11 cellular contexts compared by ENCODE assay signal in genomic region chr15:25939122-25939521, GRCh38.
DNase-seq lines count a peak whose midpoint lies in the region; ATAC-seq and TF ChIP-seq lines count a peak whose summit lies in the region.
"Had no signal": no experiment of that assay in that cellular context is flagged by ENCODE, and none has a peak within 500 bp of the region (broad histone marks: within the 10 kb centered on the region; RNA-seq: fewer than 3 reads in every experiment).

No MANE protein-coding gene starts in this region.

- H3K36me3 ChIP-seq in GM23338 (ENCODE audit: insufficient read depth) = no peaks in the 10 kb centered on the region

- H3K9me3 Mint-ChIP-seq in GM23338 (peaks cover 2% of the 10 kb centered on the region; the same call in 1 of the 3 replicates), osteocyte (ENCODE audit: unreplicated experiment) (no peaks in the 10 kb centered on the region)
- H3K9me3 Mint-ChIP-seq: T-helper 1 cell treated with Interleukin-12 subunit alpha and Interleukin-12 subunit beta and Interleukin-4 antibody, amounts not matched to agents 30 μg/mL and 1 μg/mL, for 36 hours had no signal

- H3K27me3 ChIP-seq in GM23338 (ENCODE audit: insufficient read depth) = no peaks in the 10 kb centered on the region

- H3K27me3 Mint-ChIP-seq in GM23338 (ENCODE audit: insufficient read depth, low read depth, poor library complexity) (peaks cover 7% of the 10 kb centered on the region), osteocyte (ENCODE audit: unreplicated experiment) (no peaks in the 10 kb centered on the region)

- no peaks in the 10 kb centered on the region for H4K20me1 ChIP-seq in GM23338 (replicated peaks; ENCODE audit: insufficient read depth)

- no peaks in the 10 kb centered on the region for H3K9me2 ChIP-seq in GM23338 (ENCODE audit: insufficient read depth)

- H3K4me3 Mint-ChIP-seq in GM23338 (no peak overlapping the region), osteocyte (ENCODE audit: unreplicated experiment) (no peak overlapping the region)
- H3K4me3 Mint-ChIP-seq: T-helper 1 cell treated with Interleukin-12 subunit alpha and Interleukin-12 subunit beta and Interleukin-4 antibody, amounts not matched to agents 30 μg/mL and 1 μg/mL, for 36 hours had no signal

- ATAC-seq in GM19023 (IDR thresholded peaks at IDR 0.05; ENCODE audit: unreplicated experiment) (peak; percentile 90), GM23338 (peak; percentile 42; the same call in 1 of the 3 replicates), HG03354 (IDR thresholded peaks at IDR 0.05; ENCODE audit: poor library complexity, severe bottlenecking, unreplicated experiment) (peak; percentile 97), GM18511 (IDR thresholded peaks at IDR 0.05; ENCODE audit: unreplicated experiment) (no peak), omental fat pad (ENCODE audit: low FRiP score) (no peak)

- no peaks in the 10 kb centered on the region; the same call in 2 of the 3 replicates for H3K4me1 Mint-ChIP-seq in GM23338
- peaks cover 29% of the 10 kb centered on the region for H3K4me1 Mint-ChIP-seq in osteocyte (ENCODE audit: unreplicated experiment)

- H3K79me2 ChIP-seq in GM23338 (replicated peaks; ENCODE audit: insufficient read depth) = no peaks in the 10 kb centered on the region

- H3K4me1 ChIP-seq in GM23338 (ENCODE audit: insufficient read depth) = no peaks in the 10 kb centered on the region

- H2AFZ ChIP-seq in GM23338 = no peak overlapping the region

- H3K4me3 ChIP-seq in GM23338 = no peak overlapping the region

- no peak overlapping the region for H3K4me2 ChIP-seq in GM23338

- no peaks in the 10 kb centered on the region for H3F3A ChIP-seq in GM23338 (replicated peaks; ENCODE audit: low read depth)

- no peaks in the 10 kb centered on the region for H3K36me3 Mint-ChIP-seq in GM23338 (ENCODE audit: low read depth)
- no peaks in the 10 kb centered on the region for H3K36me3 Mint-ChIP-seq in osteocyte (ENCODE audit: unreplicated experiment)

- H3K27ac Mint-ChIP-seq in GM23338 (no peak overlapping the region), osteocyte (ENCODE audit: unreplicated experiment) (peak overlapping the region; percentile 4)
- H3K27ac Mint-ChIP-seq: T-helper 1 cell treated with Interleukin-12 subunit alpha and Interleukin-12 subunit beta and Interleukin-4 antibody, amounts not matched to agents 30 μg/mL and 1 μg/mL, for 36 hours had no signal

- DNase-seq in GM23338 (ENCODE audit: low spot score) (no peak), osteocyte (ENCODE audit: extremely low spot score, unreplicated experiment) (no peak), NCI-H1105 (lab: John Stamatoyannopoulos, UW) (no peak), COR-L47 (lab: John Stamatoyannopoulos, UW) (no peak), omental fat pad (ENCODE audit: low spot score) (no peak)
- DNase-seq: NCI-H1105 treated with DMSO at 0.1 percent for 48 hours, small intestine had no signal

- no peak overlapping the region for H3K27ac ChIP-seq in GM23338 (ENCODE audit: low read depth)

- TF ChIP-seq CTCF in GM23338 (conservative IDR thresholded peaks at IDR 0.05; ENCODE audit: low read depth in 2 of 2) (no peak), osteocyte (IDR thresholded peaks at IDR 0.05) (no peak), omental fat pad (IDR thresholded peaks at IDR 0.05) (no peak)

TF ChIP-seq in GM23338, 12 proteins besides CTCF, POLR2A, EP300 and RAD21 (continues in another document):
- TF ChIP-seq ZNF331 (CRISPR knock-in tag; IDR thresholded peaks at IDR 0.05; ENCODE audit: low read depth) = no peak
- TF ChIP-seq NANOG (IDR thresholded peaks at IDR 0.05; ENCODE audit: borderline replicate concordance) = no peak
- no peak for TF ChIP-seq JUNB (IDR thresholded peaks at IDR 0.05; ENCODE audit: unreplicated experiment)
- TF ChIP-seq EZH2phosphoT487 (IDR thresholded peaks at IDR 0.05; ENCODE audit: unreplicated experiment) = no peak
- TF ChIP-seq REST (IDR thresholded peaks at IDR 0.05; ENCODE audit: unreplicated experiment) = no peak
- no peak for TF ChIP-seq ZNF462 (CRISPR knock-in tag; IDR thresholded peaks at IDR 0.05)

Comparison
In these comparisons a context has a peak if more than half of its experiments do, and no peak if none do; other contexts are left out.
1. ATAC-seq: peak in GM19023 (single experiment), GM23338 (single experiment) and HG03354 (single experiment); none in GM18511 (single experiment) and omental fat pad (single experiment).